Comparison of ENCODE assay signal across 8 cellular contexts in genomic region chr1:9235560-9235959, GRCh38. TPM values are rescaled to one million over a fixed set of nuclear protein-coding genes. Genes with fewer than 3 reads are reported as not detected.
DNase-seq lines count a peak whose midpoint lies in the region; ATAC-seq and TF ChIP-seq lines count a peak whose summit lies in the region.

No MANE protein-coding gene starts in this region.

- H3K27ac ChIP-seq in ACC112 (ENCODE audit: low read depth, low read length), result peak overlapping the region; percentile 94

- H3K4me1 Mint-ChIP-seq in IgD-negative memory B cell (peaks cover 36 to 44% (median 39%) of the 10 kb centered on the region in 3 donors), naive B cell (peaks cover 24 to 54% (median 34%) of the 10 kb centered on the region in 3 donors)

- peaks cover 64% of the 10 kb centered on the region for H3K4me1 ChIP-seq in ACC112 (ENCODE audit: control insufficient read depth, insufficient read depth, low read length, unreplicated experiment)

- H3K9me3 Mint-ChIP-seq in IgD-negative memory B cell (no peaks in the 10 kb centered on the region), naive B cell (no peaks in the 10 kb centered on the region)

- H3K27me3 Mint-ChIP-seq in IgD-negative memory B cell, result no peaks in the 10 kb centered on the region
- no peaks in the 10 kb centered on the region for H3K27me3 Mint-ChIP-seq in naive B cell

- DNase-seq in choroid plexus epithelial cell (ENCODE audit: low read depth), result no peak
- DNase-seq in naive B cell, result no peak
- no peak for DNase-seq in DMS 273 (lab: John Stamatoyannopoulos, UW; ENCODE audit: unreplicated experiment)
- DNase-seq in activated CD4-positive, CD25-positive, alpha-beta regulatory T cell (lab: John Stamatoyannopoulos, UW), result no peak
- no peak for DNase-seq in NCI-H1048 (lab: John Stamatoyannopoulos, UW)

- H3K4me3 ChIP-seq in ACC112 (ENCODE audit: low read depth, low read length), result peak overlapping the region; percentile 81
- peak overlapping the region; percentile 67 for H3K4me3 ChIP-seq in choroid plexus epithelial cell (ENCODE audit: low read depth, low read length)

- H3K36me3 ChIP-seq in ACC112 (ENCODE audit: insufficient read depth, low read length), result no peaks in the 10 kb centered on the region

- no peaks in the 10 kb centered on the region for H3K36me3 Mint-ChIP-seq in IgD-negative memory B cell
- H3K36me3 Mint-ChIP-seq in naive B cell, result no peaks in the 10 kb centered on the region

- ATAC-seq in naive B cell (ENCODE audit: low read depth in 2 of 2) (no peak), GM21526 (IDR thresholded peaks at IDR 0.05; ENCODE audit: low FRiP score, unreplicated experiment) (no peak)

- H3K4me3 Mint-ChIP-seq in IgD-negative memory B cell (peak overlapping the region; percentile 86 to 95 (median 92)), naive B cell (peak overlapping the region; percentile 81 to 93 (median 88))

- no peak overlapping the region for H2AFZ ChIP-seq in ACC112 (ENCODE audit: low read length, unreplicated experiment)

- H3K27ac Mint-ChIP-seq in IgD-negative memory B cell (peak overlapping the region; percentile 60 to 90 (median 76)), naive B cell (peak overlapping the region; percentile 71 to 96 (median 94))

- H3K79me2 ChIP-seq in ACC112 (ENCODE audit: control insufficient read depth, insufficient read depth, low read length, unreplicated experiment), result peaks cover 29% of the 10 kb centered on the region

- H3K27me3 ChIP-seq in ACC112 (ENCODE audit: insufficient read depth, low read length), result no peaks in the 10 kb centered on the region

- no peak for TF ChIP-seq CTCF in choroid plexus epithelial cell (conservative IDR thresholded peaks at IDR 0.05; ENCODE audit: low read depth, low read length)

RNA-seq across cellular contexts. Expression of gene H6PD, which starts 1.0 kb away (rescaled TPM):
- polyA plus RNA-seq in IgD-negative memory B cell (11.3 TPM), naive B cell (ENCODE audit: low read depth in 6 of 6) (10 to 100 TPM in 5 of 6 donors, 1 to 10 TPM in 1; 6.5 to 16.6 (median 13.6) TPM)

RNA-seq across cellular contexts. Expression of gene SPSB1, which starts 57.1 kb away (rescaled TPM):
- polyA plus RNA-seq in IgD-negative memory B cell, result 1.8 TPM
- polyA plus RNA-seq in naive B cell (ENCODE audit: low read depth in 6 of 6), result 1 to 10 TPM in 3 of 6 donors, under 1 TPM in 2, not detected in 1; 0.61 to 2.2 (median 1.2) TPM
